17 cellular contexts compared by ENCODE assay signal in genomic region chrX:6695717-6696116, GRCh38.
"Had no signal": no experiment of that assay in that cellular context is flagged by ENCODE, and none has a peak within 500 bp of the region (broad histone marks: within the 10 kb centered on the region; RNA-seq: fewer than 3 reads in every experiment).

No MANE protein-coding gene starts in this region.

- H3K27ac ChIP-seq: adrenal gland, PC-9, SK-N-MC, WERI-Rb-1 had no signal

- H3K4me3 ChIP-seq: adrenal gland, PC-9, SK-N-MC had no signal

- H3K4me1 ChIP-seq: adrenal gland had no signal

- H3K4me2 ChIP-seq: PC-9 had no signal

- DNase-seq: activated CD4-positive, alpha-beta T cell treated with anti-CD3 and anti-CD28 coated beads for 4 hours; activated CD8-positive, alpha-beta memory T cell treated with anti-CD3 and anti-CD28 coated beads, Interleukin-2, amount 50 U/mL, for 4 hours; activated CD8-positive, alpha-beta T cell treated with anti-CD3 and anti-CD28 coated beads for 36 hours; activated naive CD4-positive, alpha-beta T cell treated with anti-CD3 and anti-CD28 coated beads, Interleukin-2, amount 50 U/mL, for 16 hours; activated naive CD8-positive, alpha-beta T cell treated with anti-CD3 and anti-CD28 coated beads, Interleukin-2, amount 10 ng/mL, durations not matched to agents 7 days and 5 days; adrenal gland; anterior cingulate cortex; cerebellar nuclear complex; NCI-H1105 treated with DMSO at 0.1 percent for 48 hours; NCI-H187; NCI-H2081; NCI-H69; PC-9; SIG-M5; T-cell; WERI-Rb-1 had no signal

- H2AFZ ChIP-seq: PC-9 had no signal

- H3K27me3 ChIP-seq: adrenal gland had no signal

- H3K36me3 ChIP-seq: adrenal gland, WERI-Rb-1 had no signal

- H3K9me3 ChIP-seq: adrenal gland had no signal
